ENCODE assay signal across 20 cellular contexts in genomic region chr2:105879798-105880300, GRCh38.
DNase-seq lines count a peak whose midpoint lies in the region; ATAC-seq and TF ChIP-seq lines count a peak whose summit lies in the region.
"Had no signal": no experiment of that assay in that cellular context is flagged by ENCODE, and none has a peak within 500 bp of the region (broad histone marks: within the 10 kb centered on the region; RNA-seq: fewer than 3 reads in every experiment).

No MANE protein-coding gene starts in this region.

- H3K9ac ChIP-seq in mammary epithelial cell (ENCODE audit: insufficient read depth, low read length): no peak overlapping the region

- no peaks in the 10 kb centered on the region for H3K4me1 ChIP-seq in mammary epithelial cell (ENCODE audit: insufficient read depth, low read length)
- H3K4me1 ChIP-seq: Caco-2 had no signal

- TF ChIP-seq CTCF in VCaP (conservative IDR thresholded peaks at IDR 0.05): no peak
- no peak for TF ChIP-seq CTCF in mammary epithelial cell (conservative IDR thresholded peaks at IDR 0.05 in 1 of 2, IDR thresholded peaks at IDR 0.05 in 1 of 2; ENCODE audit: extremely low read depth in 1 of 2, insufficient read depth in 1 of 2, low read depth in 1 of 2, low read length in 2 of 2)

- intact Hi-C loops in activated CD4-positive, alpha-beta T cell treated with anti-CD3 and anti-CD28 coated beads for 36 hours (cut with DNase I, micrococcal nuclease): loop anchor here in 1 of 2 experiments (10.0 kb wide), 1 partner anchor 305 kb away; no protein-coding TSS in a partner anchor
- intact Hi-C loops in mammary epithelial cell (cut with micrococcal nuclease): no loop called here

- no TSS peak for BruUV-seq in mammary epithelial cell (replicated peaks; lab: Mats Ljungman, UMichigan)

- H3K27ac Mint-ChIP-seq in activated CD4-positive, alpha-beta T cell treated with anti-CD3 and anti-CD28 coated beads for 36 hours: peak overlapping the region; percentile 66
- H3K27ac Mint-ChIP-seq in activated CD4-positive, alpha-beta T cell treated with anti-CD3 and anti-CD28 coated beads, Interleukin-2, amount 10 ng/mL, durations not matched to agents 7 days and 5 days: no peak overlapping the region
- peak overlapping the region; percentile 79 to 90 for H3K27ac Mint-ChIP-seq in effector memory CD8-positive, alpha-beta T cell
- no peak overlapping the region for H3K27ac Mint-ChIP-seq in activated CD8-positive, alpha-beta memory T cell treated with anti-CD3 and anti-CD28 coated beads, Interleukin-2, amount 10 ng/mL, durations not matched to agents 7 days and 5 days
- H3K27ac Mint-ChIP-seq: HFFc6, mesothelial cell of epicardium had no signal

- H4K20me1 ChIP-seq in mammary epithelial cell (ENCODE audit: insufficient read depth, low read length): no peaks in the 10 kb centered on the region

- H3K36me3 ChIP-seq in mammary epithelial cell (ENCODE audit: insufficient read depth, low read length): peaks cover 2% of the 10 kb centered on the region

- dilution Hi-C loops in mammary epithelial cell (cut with HindIII; ENCODE audit: low sequenced_read_pairs): no loop called here

- in situ Hi-C loops in mammary epithelial cell (cut with MboI; ENCODE audit: low sequenced_read_pairs in 2 of 2): no loop called here

- POLR2A ChIA-PET in activated CD4-positive, alpha-beta T cell treated with anti-CD3 and anti-CD28 coated beads for 36 hours (lab: Charles Lee): no interaction called here
- POLR2A ChIA-PET in activated CD4-positive, alpha-beta T cell treated with anti-CD3 and anti-CD28 coated beads, Interleukin-2, amount 10 ng/mL, durations not matched to agents 7 days and 5 days (lab: Charles Lee): no interaction called here

- CTCF ChIA-PET in activated CD4-positive, alpha-beta T cell treated with anti-CD3 and anti-CD28 coated beads for 36 hours (lab: Charles Lee): interaction anchor here (1.0 to 1.4 kb wide), 3 partner anchors 15 to 245 kb away, joined by 3 read pairs; no protein-coding TSS in a partner anchor
- CTCF ChIA-PET in activated CD4-positive, alpha-beta T cell treated with anti-CD3 and anti-CD28 coated beads, Interleukin-2, amount 10 ng/mL, durations not matched to agents 7 days and 5 days (lab: Charles Lee): interaction anchor here (1.0 kb wide), 1 partner anchor 13 kb away, joined by 4 read pairs; no protein-coding TSS in a partner anchor
- CTCF ChIA-PET in activated CD8-positive, alpha-beta memory T cell treated with anti-CD3 and anti-CD28 coated beads, Interleukin-2, amount 10 ng/mL, durations not matched to agents 7 days and 5 days (lab: Charles Lee): interaction anchor here (1.4 kb wide), 1 partner anchor 205 kb away, joined by 3 read pairs; no protein-coding TSS in a partner anchor
- CTCF ChIA-PET in mammary epithelial cell (lab: Charles Lee; ENCODE audit: low non-redundant PET): no interaction called here

- no peaks in the 10 kb centered on the region for H3K27me3 ChIP-seq in mammary epithelial cell (ENCODE audit: insufficient read depth, low read length)
- H3K27me3 ChIP-seq: heart left ventricle had no signal

- H3K79me2 ChIP-seq in mammary epithelial cell (ENCODE audit: insufficient read depth, low read length): peaks cover 71% of the 10 kb centered on the region

- no peak overlapping the region for H3K4me2 ChIP-seq in mammary epithelial cell (ENCODE audit: insufficient read depth, low read depth, low read length)

- peaks cover 93% of the 10 kb centered on the region for H3K4me1 Mint-ChIP-seq in activated CD4-positive, alpha-beta T cell treated with anti-CD3 and anti-CD28 coated beads for 36 hours
- H3K4me1 Mint-ChIP-seq in activated CD4-positive, alpha-beta T cell treated with anti-CD3 and anti-CD28 coated beads, Interleukin-2, amount 10 ng/mL, durations not matched to agents 7 days and 5 days: peaks cover 61% of the 10 kb centered on the region
- peaks cover 69 to 71% of the 10 kb centered on the region in 2 donors for H3K4me1 Mint-ChIP-seq in effector memory CD8-positive, alpha-beta T cell (ENCODE audit: low read depth in 2 of 2)
- H3K4me1 Mint-ChIP-seq in activated CD8-positive, alpha-beta memory T cell treated with anti-CD3 and anti-CD28 coated beads, Interleukin-2, amount 10 ng/mL, durations not matched to agents 7 days and 5 days: peaks cover 47% of the 10 kb centered on the region

- ATAC-seq in activated CD4-positive, alpha-beta T cell treated with anti-CD3 and anti-CD28 coated beads for 36 hours: peak; percentile 32
- no peak for ATAC-seq in effector memory CD8-positive, alpha-beta T cell (replicated peaks)
- peak; percentile 14 for ATAC-seq in stimulated activated naive CD8-positive, alpha-beta T cell treated with anti-CD3 and anti-CD28 coated beads, Interleukin-15, Interleukin-2, amounts not matched to agents 100 U/mL and 50 U/mL, for 24 hours
- no peak for ATAC-seq in activated CD8-positive, alpha-beta memory T cell treated with anti-CD3 and anti-CD28 coated beads, Interleukin-2, amount 10 ng/mL, durations not matched to agents 7 days and 5 days
- ATAC-seq: heart left ventricle, sciatic nerve had no signal

- 47% methylated on average over 6 of the region's 6 CpGs for WGBS in mammary epithelial cell (ENCODE audit: low coverage, missing lambda C conversion rate)

- no peak overlapping the region for H3K4me3 Mint-ChIP-seq in activated CD4-positive, alpha-beta T cell treated with anti-CD3 and anti-CD28 coated beads for 36 hours
- no peak overlapping the region for H3K4me3 Mint-ChIP-seq in activated CD4-positive, alpha-beta T cell treated with anti-CD3 and anti-CD28 coated beads, Interleukin-2, amount 10 ng/mL, durations not matched to agents 7 days and 5 days
- H3K4me3 Mint-ChIP-seq in effector memory CD8-positive, alpha-beta T cell: no peak overlapping the region
- no peak overlapping the region for H3K4me3 Mint-ChIP-seq in activated CD8-positive, alpha-beta memory T cell treated with anti-CD3 and anti-CD28 coated beads, Interleukin-2, amount 10 ng/mL, durations not matched to agents 7 days and 5 days
- H3K4me3 Mint-ChIP-seq: HFFc6, mesothelial cell of epicardium had no signal

- no peaks in the 10 kb centered on the region for H3K9me3 Mint-ChIP-seq in activated CD4-positive, alpha-beta T cell treated with anti-CD3 and anti-CD28 coated beads for 36 hours (ENCODE audit: low read depth)
- H3K9me3 Mint-ChIP-seq in activated CD4-positive, alpha-beta T cell treated with anti-CD3 and anti-CD28 coated beads, Interleukin-2, amount 10 ng/mL, durations not matched to agents 7 days and 5 days: peaks cover 3% of the 10 kb centered on the region
- no peaks in the 10 kb centered on the region for H3K9me3 Mint-ChIP-seq in effector memory CD8-positive, alpha-beta T cell
- H3K9me3 Mint-ChIP-seq in activated CD8-positive, alpha-beta memory T cell treated with anti-CD3 and anti-CD28 coated beads, Interleukin-2, amount 10 ng/mL, durations not matched to agents 7 days and 5 days (ENCODE audit: low read depth): peaks cover 3% of the 10 kb centered on the region
- H3K9me3 Mint-ChIP-seq: mesothelial cell of epicardium had no signal

- DNase-seq in activated CD4-positive, alpha-beta T cell treated with anti-CD3 and anti-CD28 coated beads for 36 hours: no peak
- DNase-seq in activated CD4-positive, alpha-beta T cell treated with anti-CD3 and anti-CD28 coated beads, Interleukin-2, amount 10 ng/mL, durations not matched to agents 7 days and 5 days: no peak
- DNase-seq in effector memory CD8-positive, alpha-beta T cell: no peak
- DNase-seq in stimulated activated naive CD8-positive, alpha-beta T cell treated with anti-CD3 and anti-CD28 coated beads, Interleukin-15, Interleukin-2, amounts not matched to agents 100 U/mL and 50 U/mL, for 24 hours: no peak
- no peak for DNase-seq in activated CD8-positive, alpha-beta memory T cell treated with anti-CD3 and anti-CD28 coated beads, Interleukin-2, amount 10 ng/mL, durations not matched to agents 7 days and 5 days
- DNase-seq in anterior cingulate cortex (lab: John Stamatoyannopoulos, UW) (no peak), mammary epithelial cell (no peak)
- DNase-seq: activated gamma-delta T cell, Caco-2, DMS79 treated with DMSO at 0.1 percent for 48 hours, heart left ventricle, HFFc6, Karpas-422, NCI-H1694 treated with DMSO at 0.1 percent for 48 hours, NCI-H774, posterior cingulate gyrus had no signal

- H3K4me3 ChIP-seq in mammary epithelial cell (replicated peaks in 1 of 3; ENCODE audit: insufficient read depth in 1 of 3, low read depth in 2 of 3, low read length in 3 of 3): no peak overlapping the region
- H3K4me3 ChIP-seq: heart left ventricle had no signal

- no peak overlapping the region for H2AFZ ChIP-seq in mammary epithelial cell (ENCODE audit: low read depth, low read length)

- peaks cover 85% of the 10 kb centered on the region for H3K36me3 Mint-ChIP-seq in activated CD4-positive, alpha-beta T cell treated with anti-CD3 and anti-CD28 coated beads for 36 hours (ENCODE audit: low read depth)
- H3K36me3 Mint-ChIP-seq in activated CD4-positive, alpha-beta T cell treated with anti-CD3 and anti-CD28 coated beads, Interleukin-2, amount 10 ng/mL, durations not matched to agents 7 days and 5 days (ENCODE audit: low read depth): peaks cover 90% of the 10 kb centered on the region
- H3K36me3 Mint-ChIP-seq in effector memory CD8-positive, alpha-beta T cell (ENCODE audit: insufficient read depth): peaks cover 34% of the 10 kb centered on the region
- H3K36me3 Mint-ChIP-seq in activated CD8-positive, alpha-beta memory T cell treated with anti-CD3 and anti-CD28 coated beads, Interleukin-2, amount 10 ng/mL, durations not matched to agents 7 days and 5 days: peaks cover 80% of the 10 kb centered on the region

- no peaks in the 10 kb centered on the region for H3K27me3 Mint-ChIP-seq in activated CD4-positive, alpha-beta T cell treated with anti-CD3 and anti-CD28 coated beads for 36 hours
- H3K27me3 Mint-ChIP-seq in activated CD4-positive, alpha-beta T cell treated with anti-CD3 and anti-CD28 coated beads, Interleukin-2, amount 10 ng/mL, durations not matched to agents 7 days and 5 days: no peaks in the 10 kb centered on the region
- H3K27me3 Mint-ChIP-seq in effector memory CD8-positive, alpha-beta T cell: no peaks in the 10 kb centered on the region
- no peaks in the 10 kb centered on the region for H3K27me3 Mint-ChIP-seq in activated CD8-positive, alpha-beta memory T cell treated with anti-CD3 and anti-CD28 coated beads, Interleukin-2, amount 10 ng/mL, durations not matched to agents 7 days and 5 days

- peaks cover 8% of the 10 kb centered on the region for H3K9me3 ChIP-seq in mammary epithelial cell (replicated peaks; ENCODE audit: insufficient read depth, low read length)
- H3K9me3 ChIP-seq: Caco-2 had no signal

- H3K27ac ChIP-seq in VCaP (peak overlapping the region; percentile 68), mammary epithelial cell (ENCODE audit: insufficient read depth, low read depth, low read length) (no peak overlapping the region)
- H3K27ac ChIP-seq: 22Rv1, heart left ventricle had no signal

Comparison
In these comparisons a context has a peak if more than half of its experiments do, and no peak if none do; other contexts are left out.
1. H3K27ac Mint-ChIP-seq: peak in activated CD4-positive, alpha-beta T cell treated with anti-CD3 and anti-CD28 coated beads for 36 hours (single experiment) and effector memory CD8-positive, alpha-beta T cell (2 of 2); none in activated CD4-positive, alpha-beta T cell treated with anti-CD3 and anti-CD28 coated beads, Interleukin-2, amount 10 ng/mL, durations not matched to agents 7 days and 5 days (single experiment) and activated CD8-positive, alpha-beta memory T cell treated with anti-CD3 and anti-CD28 coated beads, Interleukin-2, amount 10 ng/mL, durations not matched to agents 7 days and 5 days (single experiment).
2. ATAC-seq: peak in activated CD4-positive, alpha-beta T cell treated with anti-CD3 and anti-CD28 coated beads for 36 hours (single experiment) and stimulated activated naive CD8-positive, alpha-beta T cell treated with anti-CD3 and anti-CD28 coated beads, Interleukin-15, Interleukin-2, amounts not matched to agents 100 U/mL and 50 U/mL, for 24 hours (single experiment); none in effector memory CD8-positive, alpha-beta T cell (single experiment) and activated CD8-positive, alpha-beta memory T cell treated with anti-CD3 and anti-CD28 coated beads, Interleukin-2, amount 10 ng/mL, durations not matched to agents 7 days and 5 days (single experiment).